ENCODE assay signal across 16 cellular contexts in the genomic region with DNA sequence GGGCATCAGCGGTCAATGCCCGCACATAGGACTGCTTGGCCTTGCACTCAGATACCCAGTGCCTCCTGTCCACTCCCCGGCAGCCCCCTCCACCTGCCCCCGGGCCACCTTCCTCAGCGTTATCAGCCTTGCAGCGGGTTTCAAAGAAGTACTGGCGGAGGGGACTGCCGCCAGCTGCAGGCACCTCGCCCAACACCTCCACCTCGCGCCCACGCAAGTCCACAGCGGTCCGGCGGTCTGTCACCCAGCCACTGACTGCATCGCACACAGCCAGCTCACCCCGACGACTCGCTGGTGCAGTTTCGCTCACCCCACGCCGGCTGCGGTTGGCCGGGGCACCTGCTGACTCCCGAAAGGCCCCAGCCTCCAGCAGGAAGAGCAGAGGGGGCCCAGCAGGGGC. TPM values are rescaled to one million over a fixed set of nuclear protein-coding genes. Genes with fewer than 3 reads are reported as not detected.
"Had no signal": no experiment of that assay in that cellular context is flagged by ENCODE, and none has a peak within 500 bp of the region (broad histone marks: within the 10 kb centered on the region; RNA-seq: fewer than 3 reads in every experiment).

No MANE protein-coding gene starts in this region.

- H3K27me3 ChIP-seq: thyroid gland had no signal

- DNase-seq: activated B cell treated with CpG ODN at 0.5 μM for 24 hours; activated CD4-positive, alpha-beta T cell treated with anti-CD3 and anti-CD28 coated beads, Interleukin-2, amount 10 ng/mL, durations not matched to agents 24 days and 14 days; activated naive CD4-positive, alpha-beta T cell treated with Interleukin-2 at 50 U/mL for 16 hours; activated T-cell treated with anti-CD3 and anti-CD28 coated beads for 4 hours; dermis blood vessel endothelial cell; effector memory CD8-positive, alpha-beta T cell; foreskin melanocyte; sigmoid colon; spleen; T-helper 2 cell; thyroid gland had no signal

- H3K27ac ChIP-seq: epithelial cell of prostate, sigmoid colon, spleen, thyroid gland had no signal

- H3K4me3 ChIP-seq: sigmoid colon, spleen, thyroid gland had no signal

- H3K9me3 ChIP-seq: sigmoid colon, spleen, thyroid gland had no signal

- H3K36me3 ChIP-seq: sigmoid colon, spleen, thyroid gland had no signal

- ATAC-seq: effector memory CD8-positive, alpha-beta T cell had no signal

RNA-seq across cellular contexts. Expression of gene NTF4, which starts 3.2 kb away (rescaled TPM):
- polyA plus RNA-seq: fibroblast of lung, immature natural killer cell, neural cell, sigmoid colon, spleen had no signal

RNA-seq across cellular contexts. Expression of gene CGB7, which starts 3.9 kb away (rescaled TPM):
- polyA plus RNA-seq: immature natural killer cell, neural cell had no signal

RNA-seq across cellular contexts. Expression of gene KCNA7, which starts 11.1 kb away (rescaled TPM):
- polyA plus RNA-seq: fibroblast of lung, immature natural killer cell, neural cell, sigmoid colon, urinary bladder had no signal

RNA-seq across cellular contexts. Expression of gene CGB8, which starts 12.5 kb away (rescaled TPM):
- polyA plus RNA-seq: fibroblast of lung, immature natural killer cell, neural cell, sigmoid colon, spleen, urinary bladder had no signal

RNA-seq across cellular contexts. Expression of gene CGB5, which starts 17.8 kb away (rescaled TPM):
- polyA plus RNA-seq: fibroblast of lung, immature natural killer cell, neural cell, sigmoid colon, spleen, urinary bladder had no signal
